9 cellular contexts compared by ENCODE assay signal in genomic region chr18:28176674-28176932, GRCh38. TPM values are rescaled to one million over a fixed set of nuclear protein-coding genes. Genes with fewer than 3 reads are reported as not detected.
DNase-seq lines count a peak whose midpoint lies in the region; ATAC-seq, FAIRE-seq and TF ChIP-seq lines count a peak whose summit lies in the region.
"Had no signal": no experiment of that assay in that cellular context is flagged by ENCODE, and none has a peak within 500 bp of the region (broad histone marks: within the 10 kb centered on the region; RNA-seq: fewer than 3 reads in every experiment).

No MANE protein-coding gene starts in this region.

- TF ChIP-seq CTCF in astrocyte (IDR thresholded peaks at IDR 0.05; ENCODE audit: insufficient read depth, low read depth, low read length) (no peak), tibial artery (IDR thresholded peaks at IDR 0.05) (no peak)

- H3K79me2 ChIP-seq in astrocyte (ENCODE audit: insufficient read depth, low read length), result peaks cover 69% of the 10 kb centered on the region

- H3K4me1 ChIP-seq in astrocyte (ENCODE audit: insufficient read depth, low read length) (peaks cover 10% of the 10 kb centered on the region), tibial artery (peaks cover 0 to 32% (median 23%) of the 10 kb centered on the region in 4 donors)

- H3K4me1 Mint-ChIP-seq in activated CD4-positive, alpha-beta T cell treated with anti-CD3 and anti-CD28 coated beads for 36 hours, result peaks cover 16% of the 10 kb centered on the region
- peaks cover 11% of the 10 kb centered on the region for H3K4me1 Mint-ChIP-seq in astrocyte (ENCODE audit: low read depth, unreplicated experiment)

- peak overlapping the region; percentile 98 for H3K9ac ChIP-seq in astrocyte (ENCODE audit: low read length)

- CTCF ChIA-PET in activated CD4-positive, alpha-beta T cell treated with anti-CD3 and anti-CD28 coated beads for 36 hours (lab: Charles Lee), result no interaction called here

- no peaks in the 10 kb centered on the region for H3K9me3 Mint-ChIP-seq in activated CD4-positive, alpha-beta T cell treated with anti-CD3 and anti-CD28 coated beads for 36 hours (ENCODE audit: low read depth)
- no peaks in the 10 kb centered on the region for H3K9me3 Mint-ChIP-seq in astrocyte (ENCODE audit: unreplicated experiment)

- peaks cover 41% of the 10 kb centered on the region for H3K27me3 Mint-ChIP-seq in activated CD4-positive, alpha-beta T cell treated with anti-CD3 and anti-CD28 coated beads for 36 hours
- H3K27me3 Mint-ChIP-seq in astrocyte (ENCODE audit: low read depth, unreplicated experiment), result no peaks in the 10 kb centered on the region

- FAIRE-seq in astrocyte (lab: Jason Lieb, UNC), result no peak

- H3K9me3 ChIP-seq in astrocyte (ENCODE audit: insufficient read depth, low read depth, low read length) (no peaks in the 10 kb centered on the region), tibial artery (no peaks in the 10 kb centered on the region)

- no peak overlapping the region for H2AFZ ChIP-seq in astrocyte (ENCODE audit: low read depth, low read length)

- peaks cover 3% of the 10 kb centered on the region for H3K36me3 ChIP-seq in astrocyte (ENCODE audit: insufficient read depth, low read length)
- no peaks in the 10 kb centered on the region for H3K36me3 ChIP-seq in tibial artery

- H3K4me3 Mint-ChIP-seq in activated CD4-positive, alpha-beta T cell treated with anti-CD3 and anti-CD28 coated beads for 36 hours, result peak overlapping the region; percentile 56
- peak overlapping the region; percentile 99 for H3K4me3 Mint-ChIP-seq in astrocyte (ENCODE audit: unreplicated experiment)

- intact Hi-C loops in activated CD4-positive, alpha-beta T cell treated with anti-CD3 and anti-CD28 coated beads for 36 hours (cut with DNase I, micrococcal nuclease), result no loop called here
- intact Hi-C loops in tibial artery (cut with DNase I; ENCODE audit: low total_unique reads), result no loop called here

- peaks cover 40% of the 10 kb centered on the region for H4K20me1 ChIP-seq in astrocyte (ENCODE audit: insufficient read depth, low read length)

- H3K36me3 Mint-ChIP-seq in activated CD4-positive, alpha-beta T cell treated with anti-CD3 and anti-CD28 coated beads for 36 hours (ENCODE audit: low read depth), result peaks cover 10% of the 10 kb centered on the region
- H3K36me3 Mint-ChIP-seq in astrocyte (ENCODE audit: low read depth, unreplicated experiment), result no peaks in the 10 kb centered on the region

- ATAC-seq in activated CD4-positive, alpha-beta T cell treated with anti-CD3 and anti-CD28 coated beads for 36 hours, result no peak

- POLR2A ChIA-PET in activated CD4-positive, alpha-beta T cell treated with anti-CD3 and anti-CD28 coated beads for 36 hours (lab: Charles Lee), result no interaction called here

- H3K27me3 ChIP-seq in astrocyte (ENCODE audit: insufficient read depth, low read length) (no peaks in the 10 kb centered on the region), tibial artery (peaks cover 0 to 19% of the 10 kb centered on the region in 2 donors)

- H3K27ac ChIP-seq in astrocyte (ENCODE audit: low read depth, low read length), result peak overlapping the region; percentile 87
- H3K27ac ChIP-seq in tibial artery, result no peak overlapping the region
- H3K27ac ChIP-seq: C4-2B had no signal

- peak overlapping the region; percentile 88 for H3K4me2 ChIP-seq in astrocyte (ENCODE audit: low read length)

- DNase-seq in activated CD4-positive, alpha-beta T cell treated with anti-CD3 and anti-CD28 coated beads for 36 hours, result no peak
- DNase-seq in activated CD4-positive, alpha-beta T cell treated with anti-CD3 and anti-CD28 coated beads, Interleukin-2, amount 50 U/mL, for 4 hours, result no peak
- DNase-seq in astrocyte (ENCODE audit: low read depth), result no peak
- DNase-seq in kidney tubule cell (ENCODE audit: low spot score), result peak; percentile 34
- DNase-seq in tibial artery, result no peak
- no peak for DNase-seq in NCI-H1694 (lab: John Stamatoyannopoulos, UW)
- no peak for DNase-seq in NCI-H1694 treated with DMSO at 0.1 percent for 48 hours (lab: John Stamatoyannopoulos, UW)
- DNase-seq in foreskin melanocyte, result no peak

- H3K27ac Mint-ChIP-seq in activated CD4-positive, alpha-beta T cell treated with anti-CD3 and anti-CD28 coated beads for 36 hours, result no peak overlapping the region
- peak overlapping the region; percentile 88 for H3K27ac Mint-ChIP-seq in astrocyte (ENCODE audit: unreplicated experiment)

- H3K4me3 ChIP-seq in astrocyte (ENCODE audit: insufficient read depth, low read depth, low read length) (peak overlapping the region; percentile 96), tibial artery (peak overlapping the region; percentile 61 to 76)

RNA-seq across cellular contexts. Expression of gene CDH2, which starts 0.3 kb away (rescaled TPM):
- total RNA-seq in activated CD4-positive, alpha-beta T cell treated with anti-CD3 and anti-CD28 coated beads for 36 hours, result not detected
- total RNA-seq in astrocyte, result 326 and 363 TPM in 2 replicates

Comparison
In these comparisons a context has a peak if more than half of its experiments do, and no peak if none do; other contexts are left out.
1. RNA of gene CDH2, which starts 0.3 kb away (total RNA-seq): 326 to 363 TPM in astrocyte; not detected in activated CD4-positive, alpha-beta T cell treated with anti-CD3 and anti-CD28 coated beads for 36 hours; every median in the first group is over 100 times any median in the second.